ENCODE assay signal across 24 cellular contexts in genomic region chr4:174230148-174230547, GRCh38. TPM values are rescaled to one million over a fixed set of nuclear protein-coding genes. Genes with fewer than 3 reads are reported as not detected.
DNase-seq lines count a peak whose midpoint lies in the region; ATAC-seq, FAIRE-seq and TF ChIP-seq lines count a peak whose summit lies in the region.
"Had no signal": no experiment of that assay in that cellular context is flagged by ENCODE, and none has a peak within 500 bp of the region (broad histone marks: within the 10 kb centered on the region; RNA-seq: fewer than 3 reads in every experiment).

No MANE protein-coding gene starts in this region.

- CTCF ChIA-PET in HepG2 (lab: Yijun Ruan, JAX; ENCODE audit: low intra/inter-chr PET ratio, low total read pairs): no interaction called here

- H3K27me3 ChIP-seq in HepG2 (ENCODE audit: control insufficient read depth in 1 of 2, insufficient read depth in 2 of 2, low read length in 2 of 2): no peaks in the 10 kb centered on the region
- no peaks in the 10 kb centered on the region for H3K27me3 ChIP-seq in right lobe of liver
- no peaks in the 10 kb centered on the region for H3K27me3 ChIP-seq in small intestine (ENCODE audit: control insufficient read depth in 2 of 2, insufficient read depth in 2 of 2, low read length in 2 of 2)
- peaks cover 0 to 15% of the 10 kb centered on the region in 2 donors for H3K27me3 ChIP-seq in left lung

- TF ChIP-seq EP300 in HepG2 (IDR thresholded peaks at IDR 0.05; ENCODE audit: low read depth in 2 of 2, low read length in 2 of 2) (no peak), HepG2 (CRISPR knock-in tag; IDR thresholded peaks at IDR 0.05; ENCODE audit: borderline replicate concordance) (no peak)

- H4K20me1 ChIP-seq in HepG2 (ENCODE audit: insufficient read depth, low read length): no peaks in the 10 kb centered on the region

- no peak for DNase-seq in HepG2 (ENCODE audit: low spot score)
- DNase-seq in right lobe of liver: no peak
- DNase-seq in small intestine: no peak
- DNase-seq in left lung: no peak
- no peak for DNase-seq in COR-L47 (lab: John Stamatoyannopoulos, UW)
- DNase-seq: ACHN; CD4-positive, CD25-positive, alpha-beta regulatory T cell; CD8-positive, alpha-beta T cell; DMS 273 treated with DMSO at 0.1 percent for 48 hours; DMS79; EL; GF-D8; GOT3; HFFc6 had no signal

- H3K9ac ChIP-seq in HepG2 (ENCODE audit: insufficient read depth, low read depth, low read length): no peak overlapping the region

- BruUV-seq in HepG2 (replicated peaks; lab: Mats Ljungman, UMichigan): no TSS peak

- no peaks in the 10 kb centered on the region for H3K79me2 ChIP-seq in HepG2 (ENCODE audit: insufficient read depth, low read length)

- H3K4me2 ChIP-seq in HepG2 (ENCODE audit: low read depth, low read length): no peak overlapping the region
- H3K4me2 ChIP-seq: A549 had no signal

- POLR2A ChIA-PET in HepG2 (lab: Yijun Ruan, JAX): no interaction called here

- TF ChIP-seq RAD21 in HepG2 (CRISPR knock-in tag; IDR thresholded peaks at IDR 0.05): no peak

- H2AFZ ChIP-seq in HepG2 (ENCODE audit: low read length): no peak overlapping the region

- FAIRE-seq in HepG2 (lab: Jason Lieb, UNC): no peak
- peak; percentile 41 for FAIRE-seq in colon (lab: Jason Lieb, UNC)
- FAIRE-seq in islet of Langerhans (lab: Jason Lieb, UNC): peak; percentile 89
- peak; percentile 92 for FAIRE-seq in small intestine (lab: Jason Lieb, UNC)
- FAIRE-seq: A549, D721Med, GM12891, H54 had no signal

- ATAC-seq in HepG2 (no peak), right lobe of liver (no peak), left lung (no peak), GM18511 (IDR thresholded peaks at IDR 0.05; ENCODE audit: unreplicated experiment) (no peak)
- ATAC-seq: A549; CD8-positive, alpha-beta T cell had no signal

- H3K4me3 ChIP-seq in HepG2 (replicated peaks in 1 of 3; ENCODE audit: insufficient read depth in 1 of 3, low read depth in 2 of 3, low read length in 3 of 3) (no peak overlapping the region), right lobe of liver (no peak overlapping the region), small intestine (ENCODE audit: low read depth in 1 of 2, low read length in 2 of 2) (no peak overlapping the region), left lung (no peak overlapping the region)
- H3K4me3 ChIP-seq: A549, HAP-1 had no signal

- in situ Hi-C loops in HepG2 (cut with HindIII; ENCODE audit: extremely low pct_ligation_motif_present, low pct_unique_long_range_greater_than_20kb): no loop called here

- TF ChIP-seq CTCF in HepG2 (CRISPR knock-in tag; IDR thresholded peaks at IDR 0.05): no peak
- TF ChIP-seq CTCF in right lobe of liver (IDR thresholded peaks at IDR 0.05): no peak
- TF ChIP-seq CTCF in left lung (IDR thresholded peaks at IDR 0.05): no peak

- intact Hi-C loops in HepG2 (cut with micrococcal nuclease; ENCODE audit: unreplicated experiment) (no loop called here), right lobe of liver (cut with DNase I) (no loop called here), left lung (cut with DNase I) (no loop called here)

- no peaks in the 10 kb centered on the region for H3K36me3 ChIP-seq in HepG2 (replicated peaks in 1 of 2; ENCODE audit: control insufficient read depth in 1 of 2, insufficient read depth in 2 of 2, low read length in 2 of 2)
- H3K36me3 ChIP-seq in right lobe of liver: no peaks in the 10 kb centered on the region
- peaks cover 0 to 1% of the 10 kb centered on the region in 2 donors for H3K36me3 ChIP-seq in small intestine (ENCODE audit: control insufficient read depth in 2 of 2, insufficient read depth in 2 of 2, low read length in 2 of 2)
- H3K36me3 ChIP-seq in left lung: peaks cover 0 to 6% of the 10 kb centered on the region in 2 donors
- H3K36me3 ChIP-seq: HAP-1 had no signal

- TF ChIP-seq POLR2A in HepG2 (IDR thresholded peaks at IDR 0.05; ENCODE audit: insufficient read depth in 1 of 2, low read depth in 2 of 2, low read length in 2 of 2): no peak
- TF ChIP-seq POLR2A in right lobe of liver (IDR thresholded peaks at IDR 0.05): no peak

- H3K9me3 ChIP-seq in HepG2 (ENCODE audit: low read length) (no peaks in the 10 kb centered on the region), right lobe of liver (no peaks in the 10 kb centered on the region), small intestine (ENCODE audit: control insufficient read depth, low read depth) (no peaks in the 10 kb centered on the region), left lung (no peaks in the 10 kb centered on the region)
- H3K9me3 ChIP-seq: A549, HAP-1 had no signal

- H3K27ac ChIP-seq in HepG2 (ENCODE audit: extremely low read length, insufficient read depth, low read length) (no peak overlapping the region), right lobe of liver (no peak overlapping the region), small intestine (ENCODE audit: low read depth in 1 of 2, low read length in 1 of 2) (no peak overlapping the region), left lung (no peak overlapping the region)
- H3K27ac ChIP-seq: 22Rv1, A549, C4-2B had no signal

- H3K4me1 ChIP-seq in HepG2 (ENCODE audit: insufficient read depth, low read length) (no peaks in the 10 kb centered on the region), right lobe of liver (no peaks in the 10 kb centered on the region), small intestine (ENCODE audit: control insufficient read depth in 2 of 2, insufficient read depth in 1 of 2, low read depth in 1 of 2, low read length in 1 of 2) (no peaks in the 10 kb centered on the region), left lung (no peaks in the 10 kb centered on the region)
- H3K4me1 ChIP-seq: A549, HAP-1 had no signal

TF ChIP-seq in HepG2, 621 proteins besides CTCF, POLR2A, EP300 and RAD21:
- TF ChIP-seq MAFK (conservative IDR thresholded peaks at IDR 0.05 in 1 of 2, IDR thresholded peaks at IDR 0.05 in 1 of 2; ENCODE audit: low read length in 2 of 2) (peak; percentile 14 to 68; a peak in 2 of 4 replicates), ZNF484 (CRISPR knock-in tag; IDR thresholded peaks at IDR 0.05; ENCODE audit: borderline replicate concordance, low read depth) (no peak)

RNA-seq across cellular contexts. Expression of gene FBXO8, which starts 53.3 kb away (rescaled TPM):
- 11.7 and 18.6 TPM in 2 replicates for total RNA-seq in HepG2 (2016; rRNA removed; fragmentation: Illumina TruSeq; extraction: Trizol)
- 3.1 and 3.2 TPM in 2 replicates for total RNA-seq in HepG2 (2016; cell fraction: cytosol; rRNA removed; fragmentation: Illumina TruSeq; extraction: Trizol; ENCODE audit: low read depth)
- 10.9 and 16.2 TPM in 2 replicates for total RNA-seq in HepG2 (2016; cell fraction: insoluble cytoplasmic fraction; rRNA removed; fragmentation: Illumina TruSeq; extraction: Trizol)
- 6.2 and 6.9 TPM in 2 replicates for total RNA-seq in HepG2 (2016; cell fraction: membrane; rRNA removed; fragmentation: Illumina TruSeq; extraction: Trizol)
- 6.1 and 7.7 TPM in 2 replicates for total RNA-seq in HepG2 (2016; cell fraction: nucleus; rRNA removed; fragmentation: Illumina TruSeq; extraction: Trizol)
- 11.0 and 15.2 TPM in 2 replicates for polyA plus RNA-seq in HepG2 (2011; rRNA removed)
- 9.2 and 11.0 TPM in 2 replicates for polyA plus RNA-seq in HepG2 (2011; cell fraction: cytosol; rRNA removed)
- 4.2 and 4.3 TPM in 2 replicates for polyA plus RNA-seq in HepG2 (2011; cell fraction: nucleus; rRNA removed)
- polyA plus RNA-seq in HepG2 (2012): 8.7 and 10.7 TPM in 2 replicates
- polyA plus RNA-seq in HepG2 (2016; cell fraction: cytosol; fragmentation: Illumina TruSeq; extraction: Trizol; ENCODE audit: low read depth): 0.85 and 1.3 TPM in 2 replicates
- 10.4 and 16.6 TPM in 2 replicates for polyA plus RNA-seq in HepG2 (2016; cell fraction: insoluble cytoplasmic fraction; fragmentation: Illumina TruSeq; extraction: Trizol; ENCODE audit: low read depth)
- 2.1 and 2.8 TPM in 2 replicates for polyA plus RNA-seq in HepG2 (2016; cell fraction: membrane; fragmentation: Illumina TruSeq; extraction: Trizol; ENCODE audit: low read depth)
- 6.7 and 6.9 TPM in 2 replicates for polyA plus RNA-seq in HepG2 (2016; cell fraction: nucleus; fragmentation: Illumina TruSeq; extraction: Trizol; ENCODE audit: insufficient read depth, low read depth)
- 16.6 and 18.4 TPM in 2 replicates for polyA minus RNA-seq in HepG2 (2011; rRNA and poly(A)+ RNA removed; ENCODE audit: low replicate concordance)
- 7.9 and 8.5 TPM in 2 replicates for polyA minus RNA-seq in HepG2 (2011; cell fraction: cytosol; rRNA and poly(A)+ RNA removed)
- polyA minus RNA-seq in HepG2 (2011; cell fraction: nucleus; rRNA and poly(A)+ RNA removed): 31.1 and 34.4 TPM in 2 replicates
- total RNA-seq in right lobe of liver: 10 to 100 TPM; 22.9 to 73.3 (median 29.3) TPM
- 10 to 100 TPM; 14.5 to 25.5 (median 23.5) TPM for polyA plus RNA-seq in small intestine
- total RNA-seq in left lung: 10 to 100 TPM; 26.7 to 32.3 TPM

RNA-seq across cellular contexts. Expression of gene CEP44, which starts 53.6 kb away (rescaled TPM):
- 11.9 and 13.3 TPM in 2 replicates for total RNA-seq in HepG2 (2016; rRNA removed; fragmentation: Illumina TruSeq; extraction: Trizol)
- total RNA-seq in HepG2 (2016; cell fraction: cytosol; rRNA removed; fragmentation: Illumina TruSeq; extraction: Trizol; ENCODE audit: low read depth): 1.4 and 2.3 TPM in 2 replicates
- total RNA-seq in HepG2 (2016; cell fraction: insoluble cytoplasmic fraction; rRNA removed; fragmentation: Illumina TruSeq; extraction: Trizol): 11.2 and 18.1 TPM in 2 replicates
- total RNA-seq in HepG2 (2016; cell fraction: membrane; rRNA removed; fragmentation: Illumina TruSeq; extraction: Trizol): 3.9 and 5.3 TPM in 2 replicates
- total RNA-seq in HepG2 (2016; cell fraction: nucleus; rRNA removed; fragmentation: Illumina TruSeq; extraction: Trizol): 14.5 and 17.5 TPM in 2 replicates
- 4.9 and 5.5 TPM in 2 replicates for polyA plus RNA-seq in HepG2 (2011; rRNA removed)
- 1.9 and 3.0 TPM in 2 replicates for polyA plus RNA-seq in HepG2 (2011; cell fraction: cytosol; rRNA removed)
- polyA plus RNA-seq in HepG2 (2011; cell fraction: nucleus; rRNA removed): 4.4 and 6.3 TPM in 2 replicates
- polyA plus RNA-seq in HepG2 (2012): 6.9 and 7.1 TPM in 2 replicates
- 0.22 and 0.40 TPM in 2 replicates for polyA plus RNA-seq in HepG2 (2016; cell fraction: cytosol; fragmentation: Illumina TruSeq; extraction: Trizol; ENCODE audit: low read depth)
- 6.8 and 8.4 TPM in 2 replicates for polyA plus RNA-seq in HepG2 (2016; cell fraction: insoluble cytoplasmic fraction; fragmentation: Illumina TruSeq; extraction: Trizol; ENCODE audit: low read depth)
- polyA plus RNA-seq in HepG2 (2016; cell fraction: membrane; fragmentation: Illumina TruSeq; extraction: Trizol; ENCODE audit: low read depth): 0.85 and 1.0 TPM in 2 replicates
- 12.3 and 12.9 TPM in 2 replicates for polyA plus RNA-seq in HepG2 (2016; cell fraction: nucleus; fragmentation: Illumina TruSeq; extraction: Trizol; ENCODE audit: insufficient read depth, low read depth)
- 3.1 and 15.7 TPM in 2 replicates for polyA minus RNA-seq in HepG2 (2011; rRNA and poly(A)+ RNA removed; ENCODE audit: low replicate concordance)
- polyA minus RNA-seq in HepG2 (2011; cell fraction: cytosol; rRNA and poly(A)+ RNA removed): 5.1 and 5.7 TPM in 2 replicates
- polyA minus RNA-seq in HepG2 (2011; cell fraction: nucleus; rRNA and poly(A)+ RNA removed): 21.4 and 25.0 TPM in 2 replicates
- 1 to 10 TPM; 3.8 to 9.9 (median 7.2) TPM for total RNA-seq in right lobe of liver
- polyA plus RNA-seq in small intestine: 1 to 10 TPM; 4.1 to 6.0 (median 5.1) TPM
- 10 to 100 TPM; 11.9 to 12.9 TPM for total RNA-seq in left lung
